ENCODE assay signal across 8 cellular contexts in genomic region chr19:13731147-13731964, GRCh38. TPM values are rescaled to one million over a fixed set of nuclear protein-coding genes. Genes with fewer than 3 reads are reported as not detected.
DNase-seq lines count a peak whose midpoint lies in the region; ATAC-seq and TF ChIP-seq lines count a peak whose summit lies in the region.

No MANE protein-coding gene starts in this region.

- no peak for TF ChIP-seq RAD21 in Ishikawa (IDR thresholded peaks at IDR 0.05; ENCODE audit: low read depth)

- peaks cover 25% of the 10 kb centered on the region for H3K4me1 Mint-ChIP-seq in activated T-cell treated with anti-CD3 and anti-CD28 coated beads, Interleukin-2, amount 50 U/mL, for 24 hours (ENCODE audit: low read depth)

- ATAC-seq in GM21529 (IDR thresholded peaks at IDR 0.05; ENCODE audit: unreplicated experiment) = peak; percentile 96

- peak overlapping the region; percentile 80 for H3K4me3 Mint-ChIP-seq in activated T-cell treated with anti-CD3 and anti-CD28 coated beads, Interleukin-2, amount 50 U/mL, for 24 hours

- no peaks in the 10 kb centered on the region for H3K9me3 Mint-ChIP-seq in activated T-cell treated with anti-CD3 and anti-CD28 coated beads, Interleukin-2, amount 50 U/mL, for 24 hours

- peak overlapping the region; percentile 98 for H3K27ac Mint-ChIP-seq in activated T-cell treated with anti-CD3 and anti-CD28 coated beads, Interleukin-2, amount 50 U/mL, for 24 hours

- DNase-seq in DMS 273 treated with DMSO at 0.1 percent for 48 hours (lab: John Stamatoyannopoulos, UW) = peak; percentile 76
- peak; percentile 100 for DNase-seq in OCI-M2 (lab: John Stamatoyannopoulos, UW; ENCODE audit: unreplicated experiment)
- DNase-seq in activated T-cell treated with anti-CD3 and anti-CD28 coated beads, Interleukin-2, amount 50 U/mL, for 24 hours = peak; percentile 96
- peak; percentile 94 to 96 for DNase-seq in erythroblast (lab: John Stamatoyannopoulos, UW)
- DNase-seq in mucosa of gallbladder (ENCODE audit: low spot score) = peak; percentile 97
- DNase-seq in stimulated activated CD8-positive, alpha-beta memory T cell treated with anti-CD3 and anti-CD28 coated beads, Interleukin-4, amount 100 ng/mL, for 24 hours (ENCODE audit: low read depth) = peak; percentile 97

- peak; percentile 80 for TF ChIP-seq POLR2A in erythroblast (IDR thresholded peaks at IDR 0.05; ENCODE audit: low read length)

- no peaks in the 10 kb centered on the region for H3K27me3 Mint-ChIP-seq in activated T-cell treated with anti-CD3 and anti-CD28 coated beads, Interleukin-2, amount 50 U/mL, for 24 hours

- peak; percentile 71; the same call in 1 of the 2 replicates for TF ChIP-seq EP300 in Ishikawa (IDR thresholded peaks at IDR 0.05; ENCODE audit: borderline replicate concordance)

- peaks cover 6% of the 10 kb centered on the region for H3K36me3 Mint-ChIP-seq in activated T-cell treated with anti-CD3 and anti-CD28 coated beads, Interleukin-2, amount 50 U/mL, for 24 hours (ENCODE audit: low read depth)

TF ChIP-seq in Ishikawa, 13 proteins besides CTCF, POLR2A, EP300 and RAD21:
- TF ChIP-seq MAX (IDR thresholded peaks at IDR 0.05) = peak; percentile 64
- no peak for TF ChIP-seq USF1 (IDR thresholded peaks at IDR 0.05)
- TF ChIP-seq CEBPB (IDR thresholded peaks at IDR 0.05) = peak; percentile 33; the same call in 1 of the 2 replicates
- peak; percentile 79 for TF ChIP-seq ZBTB7A (IDR thresholded peaks at IDR 0.05; ENCODE audit: low read depth)
- no peak for TF ChIP-seq CREB1 (IDR thresholded peaks at IDR 0.05; ENCODE audit: low read depth)
- TF ChIP-seq FOXM1 (IDR thresholded peaks at IDR 0.05; ENCODE audit: borderline replicate concordance, low read depth) = 0 out of 2 replicates have a peak, but pooled peaks have one; percentile 20
- TF ChIP-seq TCF12 (IDR thresholded peaks at IDR 0.05; ENCODE audit: low read depth) = peak; percentile 55; the same call in 1 of the 2 replicates
- no peak for TF ChIP-seq EGR1 (IDR thresholded peaks at IDR 0.05)
- no peak for TF ChIP-seq REST (IDR thresholded peaks at IDR 0.05; ENCODE audit: low read depth)
- TF ChIP-seq TEAD4 (IDR thresholded peaks at IDR 0.05) = peak; percentile 71
- peak; percentile 53; the same call in 1 of the 2 replicates for TF ChIP-seq NFIC (IDR thresholded peaks at IDR 0.05)
- TF ChIP-seq YY1 (IDR thresholded peaks at IDR 0.05; ENCODE audit: low read depth) = peak; percentile 22; the same call in 1 of the 2 replicates
- 0 out of 2 replicates have a peak, but pooled peaks have one; percentile 57 for TF ChIP-seq TAF1 (IDR thresholded peaks at IDR 0.05; ENCODE audit: low read depth)

RNA-seq across cellular contexts. Expression of gene MRI1, which starts 33.0 kb away (rescaled TPM):
- 59.4 TPM for total RNA-seq in mucosa of gallbladder

RNA-seq across cellular contexts. Expression of gene C19orf53, which starts 42.9 kb away (rescaled TPM):
- total RNA-seq in mucosa of gallbladder = 91.3 TPM

Comparison
In these comparisons a context has a peak if more than half of its experiments do, and no peak if none do; other contexts are left out.
1. Peak in every context shown above with its lines: DNase-seq and ATAC-seq.